8 cellular contexts compared by ENCODE assay signal in the genomic region with DNA sequence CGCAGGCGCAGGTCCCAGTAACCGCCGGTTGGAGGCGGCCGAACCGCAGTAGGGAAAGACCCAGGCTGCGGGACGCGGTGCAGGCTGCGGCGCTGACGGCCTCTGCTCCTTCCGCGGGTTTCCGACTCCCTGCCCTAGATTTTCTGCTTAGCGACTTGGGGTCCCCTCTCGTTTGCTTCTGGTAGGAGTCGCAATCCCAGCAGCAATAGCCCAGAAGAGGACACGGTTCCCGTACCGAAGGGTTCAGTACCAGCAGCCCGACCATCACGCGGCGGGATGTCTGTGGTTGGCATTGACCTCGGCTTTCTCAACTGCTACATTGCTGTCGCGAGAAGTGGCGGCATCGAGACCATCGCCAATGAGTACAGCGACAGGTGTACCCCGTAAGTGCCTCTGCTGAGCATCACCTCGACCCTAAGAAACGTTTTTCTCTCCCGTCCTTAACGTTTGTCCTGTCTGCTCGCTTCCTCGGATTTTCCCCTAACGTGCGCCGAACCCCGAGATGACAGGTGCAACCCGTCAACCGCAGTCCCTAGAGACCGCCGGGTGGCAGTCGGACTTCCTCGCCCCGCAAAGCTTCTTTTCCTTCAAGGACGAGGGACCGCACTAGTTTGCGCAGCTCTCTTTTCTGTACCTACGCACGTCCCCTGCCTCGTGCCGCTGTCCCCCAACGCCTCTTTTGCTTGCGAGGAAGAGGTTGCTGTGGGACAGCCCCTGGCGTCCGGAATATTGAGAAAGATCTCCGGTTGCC. TPM values are rescaled to one million over a fixed set of nuclear protein-coding genes. Genes with fewer than 3 reads are reported as not detected.
DNase-seq lines count a peak whose midpoint lies in the region; ATAC-seq and TF ChIP-seq lines count a peak whose summit lies in the region.

Gene HSPA4L (plus strand): TSS at position 48 of the 751 bp plus-strand sequence. CDS start 229 bp downstream, at position 277.

- H3K36me3 ChIP-seq in DOHH2 (ENCODE audit: control insufficient read depth, low read length): no peaks in the 10 kb centered on the region

- peaks cover 56% of the 10 kb centered on the region for H3K27me3 Mint-ChIP-seq in activated naive CD4-positive, alpha-beta T cell treated with anti-CD3 and anti-CD28 coated beads for 36 hours (ENCODE audit: low read depth)

- intact Hi-C loops in activated naive CD4-positive, alpha-beta T cell treated with anti-CD3 and anti-CD28 coated beads for 36 hours (cut with micrococcal nuclease): loop anchor here (1.0 to 5.0 kb wide), 8 partner anchors 98 to 1315 kb away; partner anchors contain the start of genes ABHD18, C4orf33, INTU and LARP1B

- H3K27ac Mint-ChIP-seq in activated naive CD4-positive, alpha-beta T cell treated with anti-CD3 and anti-CD28 coated beads for 36 hours: peak within 1 kb of the TSS; percentile 80

- DNase-seq in HS-27A (ENCODE audit: low read depth) (peak; percentile 49), globus pallidus (ENCODE audit: low spot score) (peak; percentile 86), occipital lobe (lab: John Stamatoyannopoulos, UW) (peak; percentile 47)
- DNase-seq in activated naive CD4-positive, alpha-beta T cell treated with anti-CD3 and anti-CD28 coated beads for 36 hours: peak; percentile 78
- no peak for DNase-seq in NK-92 treated with Interleukin-12 subunit alpha and Interleukin-12 subunit beta, amount 100 ng/mL, for 24 hours (lab: John Stamatoyannopoulos, UW)

- H3K4me1 Mint-ChIP-seq in activated naive CD4-positive, alpha-beta T cell treated with anti-CD3 and anti-CD28 coated beads for 36 hours (ENCODE audit: low read depth): peaks cover 17% of the 10 kb centered on the region

- H3K4me1 ChIP-seq in DOHH2 (ENCODE audit: control insufficient read depth, low read length): peaks cover 17% of the 10 kb centered on the region

- peak within 1 kb of the TSS; percentile 86 for H3K4me3 Mint-ChIP-seq in activated naive CD4-positive, alpha-beta T cell treated with anti-CD3 and anti-CD28 coated beads for 36 hours

- no peaks in the 10 kb centered on the region for H3K9me3 Mint-ChIP-seq in activated naive CD4-positive, alpha-beta T cell treated with anti-CD3 and anti-CD28 coated beads for 36 hours

- H3K4me3 ChIP-seq in DOHH2 (ENCODE audit: low read length): peak within 1 kb of the TSS; percentile 87

- peak; percentile 41 for ATAC-seq in GM21390 (IDR thresholded peaks at IDR 0.05; ENCODE audit: unreplicated experiment)

- H3F3A ChIP-seq in DOHH2 (ENCODE audit: control insufficient read depth, insufficient read depth): peaks cover 10% of the 10 kb centered on the region

- no peak within 1 kb of the TSS for H3K27ac ChIP-seq in DOHH2 (ENCODE audit: low read depth, low read length)

- H3K36me3 Mint-ChIP-seq in activated naive CD4-positive, alpha-beta T cell treated with anti-CD3 and anti-CD28 coated beads for 36 hours (ENCODE audit: low read depth): no peaks in the 10 kb centered on the region

- no peak for TF ChIP-seq CTCF in DOHH2 (IDR thresholded peaks at IDR 0.05; ENCODE audit: low read depth, low read length, poor library complexity, severe bottlenecking)

- no peaks in the 10 kb centered on the region for H3K9me2 ChIP-seq in DOHH2 (replicated peaks; ENCODE audit: control insufficient read depth, low read length)

- no peaks in the 10 kb centered on the region for H4K20me1 ChIP-seq in DOHH2 (ENCODE audit: control insufficient read depth, insufficient read depth, low read depth, low read length)

- CTCF ChIA-PET in activated naive CD4-positive, alpha-beta T cell treated with anti-CD3 and anti-CD28 coated beads for 36 hours (lab: Charles Lee): interaction anchor here (0.6 to 0.8 kb wide), 2 partner anchors 105 to 269 kb away, joined by 3 to 5 read pairs; no protein-coding TSS in a partner anchor

- H3K79me2 ChIP-seq in DOHH2 (ENCODE audit: control insufficient read depth, low read length): no peaks in the 10 kb centered on the region

- H3K27me3 ChIP-seq in DOHH2 (ENCODE audit: control insufficient read depth, low read length): peaks cover 55% of the 10 kb centered on the region

- peak within 1 kb of the TSS; percentile 93 for H3K4me2 ChIP-seq in DOHH2 (ENCODE audit: low read length)

- H3K9me3 ChIP-seq in DOHH2 (ENCODE audit: control insufficient read depth, insufficient read depth, low read length): no peaks in the 10 kb centered on the region

TF ChIP-seq in PFSK-1, 5 proteins besides CTCF, POLR2A, EP300 and RAD21:
- TF ChIP-seq POLR2AphosphoS5 (IDR thresholded peaks at IDR 0.05; ENCODE audit: low read depth, low read length) (peak; percentile 63; the same call in 1 of the 2 replicates), TAF1 (IDR thresholded peaks at IDR 0.05; ENCODE audit: borderline replicate concordance, insufficient read depth, low read length) (0 out of 2 replicates have a peak, but pooled peaks have one; percentile 39), FOXP2 (optimal IDR thresholded peaks at IDR 0.05; ENCODE audit: borderline replicate concordance, extremely low read depth, extremely low read length, insufficient read depth) (no peak)
- TF ChIP-seq, protein P1, sequence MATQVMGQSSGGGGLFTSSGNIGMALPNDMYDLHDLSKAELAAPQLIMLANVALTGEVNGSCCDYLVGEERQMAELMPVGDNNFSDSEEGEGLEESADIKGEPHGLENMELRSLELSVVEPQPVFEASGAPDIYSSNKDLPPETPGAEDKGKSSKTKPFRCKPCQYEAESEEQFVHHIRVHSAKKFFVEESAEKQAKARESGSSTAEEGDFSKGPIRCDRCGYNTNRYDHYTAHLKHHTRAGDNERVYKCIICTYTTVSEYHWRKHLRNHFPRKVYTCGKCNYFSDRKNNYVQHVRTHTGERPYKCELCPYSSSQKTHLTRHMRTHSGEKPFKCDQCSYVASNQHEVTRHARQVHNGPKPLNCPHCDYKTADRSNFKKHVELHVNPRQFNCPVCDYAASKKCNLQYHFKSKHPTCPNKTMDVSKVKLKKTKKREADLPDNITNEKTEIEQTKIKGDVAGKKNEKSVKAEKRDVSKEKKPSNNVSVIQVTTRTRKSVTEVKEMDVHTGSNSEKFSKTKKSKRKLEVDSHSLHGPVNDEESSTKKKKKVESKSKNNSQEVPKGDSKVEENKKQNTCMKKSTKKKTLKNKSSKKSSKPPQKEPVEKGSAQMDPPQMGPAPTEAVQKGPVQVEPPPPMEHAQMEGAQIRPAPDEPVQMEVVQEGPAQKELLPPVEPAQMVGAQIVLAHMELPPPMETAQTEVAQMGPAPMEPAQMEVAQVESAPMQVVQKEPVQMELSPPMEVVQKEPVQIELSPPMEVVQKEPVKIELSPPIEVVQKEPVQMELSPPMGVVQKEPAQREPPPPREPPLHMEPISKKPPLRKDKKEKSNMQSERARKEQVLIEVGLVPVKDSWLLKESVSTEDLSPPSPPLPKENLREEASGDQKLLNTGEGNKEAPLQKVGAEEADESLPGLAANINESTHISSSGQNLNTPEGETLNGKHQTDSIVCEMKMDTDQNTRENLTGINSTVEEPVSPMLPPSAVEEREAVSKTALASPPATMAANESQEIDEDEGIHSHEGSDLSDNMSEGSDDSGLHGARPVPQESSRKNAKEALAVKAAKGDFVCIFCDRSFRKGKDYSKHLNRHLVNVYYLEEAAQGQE (IDR thresholded peaks at IDR 0.05; ENCODE audit: insufficient read depth in 1 of 2, low read depth in 2 of 2, low read length in 2 of 2): no peak
TF ChIP-seq in PFSK-1: peak in this region for 2.

RNA-seq across cellular contexts. Expression of gene HSPA4L, which starts in this region (rescaled TPM):
- polyA plus RNA-seq in PFSK-1 (2012; ENCODE audit: insufficient read length, low read depth): 6.8 TPM
- 1 to 10 TPM; 2.6 to 2.8 TPM for total RNA-seq in activated naive CD4-positive, alpha-beta T cell treated with anti-CD3 and anti-CD28 coated beads for 36 hours
- total RNA-seq in occipital lobe: 10.9 TPM
